In the genomic region with DNA sequence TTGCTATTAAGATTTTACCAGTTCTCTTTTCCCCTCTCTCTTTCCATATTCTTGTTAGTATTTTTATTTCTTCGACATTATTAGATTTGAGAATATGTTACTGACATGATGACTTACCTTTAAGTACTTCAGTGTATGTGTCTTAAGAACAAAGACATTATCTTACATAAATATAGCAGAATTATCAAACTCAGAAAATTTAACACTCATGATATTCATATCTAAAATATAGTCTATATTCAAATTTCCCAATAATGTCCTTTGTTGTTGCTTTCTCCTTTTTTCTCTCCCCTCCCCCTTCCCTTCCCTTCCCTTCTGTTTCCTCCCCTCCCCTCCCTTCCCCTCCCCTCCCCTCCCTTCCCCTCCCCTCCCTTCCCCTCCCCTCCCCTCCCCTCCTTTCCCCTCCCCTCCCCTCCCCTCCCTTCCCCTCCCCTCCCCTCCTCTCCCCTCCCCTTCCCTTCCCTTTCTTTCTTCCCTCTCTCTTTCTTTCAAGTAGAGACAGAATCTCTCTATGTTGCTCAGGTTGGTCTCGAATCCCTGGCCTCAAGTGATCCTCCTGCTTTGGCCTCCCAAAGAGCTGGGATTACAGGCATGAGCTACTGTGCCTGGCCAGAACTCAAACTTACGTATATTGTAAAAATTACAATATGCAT, we compare ENCODE assay signal across 6 cellular contexts.
"Had no signal": no experiment of that assay in that cellular context is flagged by ENCODE, and none has a peak within 500 bp of the region (broad histone marks: within the 10 kb centered on the region; RNA-seq: fewer than 3 reads in every experiment).

No MANE protein-coding gene starts in this region.

- H3K27ac ChIP-seq: HL-60 had no signal

- H3K27me3 Mint-ChIP-seq: IgD-negative memory B cell had no signal

- H3K27ac Mint-ChIP-seq: IgD-negative memory B cell had no signal

- H3K4me3 Mint-ChIP-seq: IgD-negative memory B cell had no signal

- DNase-seq: IMR-90, KBM-7, KG1 had no signal

- FAIRE-seq: HTR-8/SVneo had no signal
